Comparison of ENCODE assay signal across 8 cellular contexts in the genomic region with DNA sequence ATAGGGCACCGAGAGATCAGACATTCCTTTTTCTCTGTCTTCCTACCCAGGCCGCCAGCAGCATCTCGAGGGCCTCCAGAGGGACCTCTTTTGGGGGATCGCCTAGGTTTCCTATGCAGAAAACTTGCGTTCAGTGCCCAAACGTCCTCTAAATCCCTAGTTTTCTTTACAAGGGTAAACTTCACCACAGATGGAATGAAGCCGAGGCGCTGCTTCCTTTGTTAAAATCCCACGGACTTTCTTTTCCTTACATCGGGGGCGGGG. TPM values are rescaled to one million over a fixed set of nuclear protein-coding genes. Genes with fewer than 3 reads are reported as not detected.
DNase-seq lines count a peak whose midpoint lies in the region; ATAC-seq and TF ChIP-seq lines count a peak whose summit lies in the region.

No MANE protein-coding gene starts in this region.

- H3K4me1 Mint-ChIP-seq in activated T-cell treated with anti-CD3 and anti-CD28 coated beads, Interleukin-2, amount 50 U/mL, for 72 hours (ENCODE audit: low read depth) = peaks cover 48% of the 10 kb centered on the region

- H3K4me1 ChIP-seq in right lobe of liver (peaks cover 0 to 20% (median 8%) of the 10 kb centered on the region in 4 donors), tibial nerve (peaks cover 0 to 44% (median 12%) of the 10 kb centered on the region in 4 donors)

- TF ChIP-seq EP300 in tibial nerve (IDR thresholded peaks at IDR 0.05) = no peak

- TF ChIP-seq CTCF in right lobe of liver (IDR thresholded peaks at IDR 0.05) (no peak), tibial nerve (IDR thresholded peaks at IDR 0.05) (no peak)

- intact Hi-C loops in right lobe of liver (cut with DNase I) = no loop called here

- peaks cover 2 to 4% of the 10 kb centered on the region in 2 donors for H3K36me3 Mint-ChIP-seq in activated T-cell treated with anti-CD3 and anti-CD28 coated beads, Interleukin-2, amount 50 U/mL, for 72 hours (ENCODE audit: insufficient read depth in 2 of 2)

- H3K27ac Mint-ChIP-seq in activated T-cell treated with anti-CD3 and anti-CD28 coated beads, Interleukin-2, amount 50 U/mL, for 72 hours = peak overlapping the region; percentile 59

- H3K27me3 ChIP-seq in right lobe of liver = no peaks in the 10 kb centered on the region
- no peaks in the 10 kb centered on the region for H3K27me3 ChIP-seq in tibial nerve

- WGBS in right lobe of liver (ENCODE audit: insufficient coverage, low coverage, low lambda C conversion rate, missing lambda C conversion rate) = 1% methylated on average over 11 of the region's 11 CpGs
- 0% methylated on average over 11 of the region's 11 CpGs for WGBS in tibial nerve, 2 donors

- H3K9me3 Mint-ChIP-seq in activated T-cell treated with anti-CD3 and anti-CD28 coated beads, Interleukin-2, amount 50 U/mL, for 72 hours = no peaks in the 10 kb centered on the region

- no peaks in the 10 kb centered on the region for H3K27me3 Mint-ChIP-seq in activated T-cell treated with anti-CD3 and anti-CD28 coated beads, Interleukin-2, amount 50 U/mL, for 72 hours (ENCODE audit: low read depth)

- H3K27ac ChIP-seq in angular gyrus (ENCODE audit: low read depth, low read length) (peak overlapping the region; percentile 30), right lobe of liver (peak overlapping the region; percentile 97 to 99 (median 99)), tibial nerve (peak overlapping the region; percentile 97 to 100 (median 98))

- H3K4me3 Mint-ChIP-seq in activated T-cell treated with anti-CD3 and anti-CD28 coated beads, Interleukin-2, amount 50 U/mL, for 72 hours = peak overlapping the region; percentile 86 to 93

- ATAC-seq in activated T-cell treated with anti-CD3 and anti-CD28 coated beads, Interleukin-2, amount 50 U/mL, for 72 hours (replicated peaks in 1 of 2) = no peak
- ATAC-seq in right lobe of liver (no peak), GM18502 (IDR thresholded peaks at IDR 0.05; ENCODE audit: poor library complexity, unreplicated experiment) (no peak)

- H3K36me3 ChIP-seq in right lobe of liver (no peaks in the 10 kb centered on the region), tibial nerve (no peaks in the 10 kb centered on the region)

- no peak for TF ChIP-seq POLR2A in right lobe of liver (IDR thresholded peaks at IDR 0.05)
- TF ChIP-seq POLR2A in tibial nerve (IDR thresholded peaks at IDR 0.05) = no peak

- peak overlapping the region; percentile 57 to 78 (median 73) for H3K4me3 ChIP-seq in right lobe of liver
- H3K4me3 ChIP-seq in tibial nerve = peak overlapping the region; percentile 70 to 95 (median 78)

- H3K9me3 ChIP-seq in right lobe of liver = no peaks in the 10 kb centered on the region
- H3K9me3 ChIP-seq in tibial nerve = no peaks in the 10 kb centered on the region

- DNase-seq in activated T-cell treated with anti-CD3 and anti-CD28 coated beads, Interleukin-2, amount 50 U/mL, for 72 hours = no peak
- DNase-seq in activated T-cell treated with anti-CD3 and anti-CD28 coated beads for 4 hours (no peak), right lobe of liver (no peak), tibial nerve (ENCODE audit: low spot score in 2 of 2) (peak in 1 of 2 donors; percentile 18), NCI-H2196 treated with DMSO at 0.1 percent for 48 hours (lab: John Stamatoyannopoulos, UW; ENCODE audit: unreplicated experiment) (no peak), middle frontal gyrus (ENCODE audit: extremely low spot score, low spot score) (no peak)

RNA-seq across cellular contexts. Expression of a gene that starts 1.0 kb away (rescaled TPM):
- total RNA-seq in activated T-cell treated with anti-CD3 and anti-CD28 coated beads, Interleukin-2, amount 50 U/mL, for 72 hours = 10 to 100 TPM; 39.3 to 47.3 TPM
- total RNA-seq in right lobe of liver (10 to 100 TPM; 33.4 to 55.3 (median 49.7) TPM), tibial nerve (100 to 1,000 TPM in 3 of 4 donors, 10 to 100 TPM in 1; 95.4 to 128 (median 103) TPM)

Comparison
In these comparisons a context has a peak if more than half of its experiments do, and no peak if none do; other contexts are left out.
1. H3K27ac ChIP-seq: peak in every context shown above with its lines; median percentile 99 in right lobe of liver; 98 in tibial nerve; 30 in angular gyrus.